In the genomic region with DNA sequence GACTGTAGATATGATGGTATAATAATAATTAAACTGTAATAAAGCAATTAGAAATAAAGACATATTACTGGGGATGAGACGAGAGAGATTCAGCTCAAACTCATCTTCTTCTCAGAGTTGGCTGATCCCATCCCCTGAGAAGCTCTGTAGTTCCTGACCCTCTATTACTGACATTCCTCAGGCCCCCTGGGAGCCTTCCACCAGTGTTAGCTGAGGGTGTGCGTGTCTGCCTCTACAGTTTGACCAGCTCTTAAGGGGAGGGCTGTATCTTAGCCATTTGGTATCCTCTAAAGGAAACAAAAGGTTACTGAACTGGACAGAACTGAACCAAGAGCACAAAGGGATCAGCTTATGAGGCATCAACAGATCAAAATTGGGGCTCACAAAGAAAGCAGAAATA, we compare ENCODE assay signal across 31 cellular contexts.
"Had no signal": no experiment of that assay in that cellular context is flagged by ENCODE, and none has a peak within 500 bp of the region (broad histone marks: within the 10 kb centered on the region; RNA-seq: fewer than 3 reads in every experiment).

No MANE protein-coding gene starts in this region.

- H3K4me3 ChIP-seq: coronary artery, esophagus muscularis mucosa, gastroesophageal sphincter had no signal

- FAIRE-seq: astrocyte, bronchial epithelial cell had no signal

- H3K27ac ChIP-seq: brain microvascular endothelial cell, coronary artery, esophagus muscularis mucosa, gastroesophageal sphincter had no signal

- H3K27ac Mint-ChIP-seq: activated CD4-positive, alpha-beta memory T cell treated with anti-CD3 and anti-CD28 coated beads, Interleukin-2, amount 10 ng/mL, durations not matched to agents 7 days and 5 days; activated CD4-positive, alpha-beta T cell treated with anti-CD3 and anti-CD28 coated beads, Interleukin-2, amount 10 ng/mL, durations not matched to agents 7 days and 5 days; activated naive CD8-positive, alpha-beta T cell; activated T-helper 17 cell treated with anti-CD3 and anti-CD28 coated beads, Interleukin-2, amount 50 U/mL, for 72 hours; dendritic cell treated with granulocyte-macrophage colony-stimulating factor and Interleukin-4, amounts not matched to agents 40 ng/mL and 50 ng/mL, for 4 days; effector memory CD8-positive, alpha-beta T cell; T-cell; T-helper 1 cell treated with Interleukin-12 subunit alpha and Interleukin-12 subunit beta and Interleukin-4 antibody, amounts not matched to agents 30 μg/mL and 1 μg/mL, for 36 hours had no signal

- H3K36me3 Mint-ChIP-seq: activated naive CD8-positive, alpha-beta T cell had no signal

- H3K36me3 ChIP-seq: brain microvascular endothelial cell, esophagus muscularis mucosa, gastroesophageal sphincter had no signal

- DNase-seq: activated CD4-positive, alpha-beta memory T cell treated with anti-CD3 and anti-CD28 coated beads, Interleukin-2, amount 10 ng/mL, durations not matched to agents 7 days and 5 days; activated CD4-positive, alpha-beta T cell treated with anti-CD3 and anti-CD28 coated beads for 1 hour; activated CD4-positive, alpha-beta T cell treated with anti-CD3 and anti-CD28 coated beads for 4 hours; activated CD4-positive, alpha-beta T cell treated with anti-CD3 and anti-CD28 coated beads, Interleukin-2, amount 10 ng/mL, durations not matched to agents 7 days and 5 days; activated CD4-positive, alpha-beta T cell treated with anti-CD3 and anti-CD28 coated beads, Interleukin-2, amount 50 U/mL, for 4 hours; activated effector memory CD4-positive, alpha-beta T cell treated with Interleukin-2 at 50 U/mL for 16 hours; activated gamma-delta T cell treated with Interleukin-2 at 50 U/mL for 16 hours; activated naive CD4-positive, alpha-beta T cell treated with anti-CD3 and anti-CD28 coated beads, Interleukin-2, amount 50 U/mL, for 16 hours; activated naive CD4-positive, alpha-beta T cell treated with Interleukin-2 at 50 U/mL for 16 hours; activated T-cell treated with anti-CD3 and anti-CD28 coated beads, Interleukin-2, amount 50 U/mL, for 4 hours; amniotic stem cell; anterior cingulate cortex; brain microvascular endothelial cell; effector CD4-positive, alpha-beta T cell; effector memory CD8-positive, alpha-beta T cell; erythroblast; foreskin melanocyte; head of caudate nucleus; SW 1271; T-cell; T-helper 9 cell had no signal

- H3K9me3 Mint-ChIP-seq: activated CD4-positive, alpha-beta memory T cell treated with anti-CD3 and anti-CD28 coated beads, Interleukin-2, amount 10 ng/mL, durations not matched to agents 7 days and 5 days; activated CD4-positive, alpha-beta T cell treated with anti-CD3 and anti-CD28 coated beads, Interleukin-2, amount 10 ng/mL, durations not matched to agents 7 days and 5 days; activated T-cell treated with anti-CD3 and anti-CD28 coated beads, Interleukin-2, amount 50 U/mL, for 4 hours; activated T-helper 17 cell treated with anti-CD3 and anti-CD28 coated beads, Interleukin-2, amount 50 U/mL, for 72 hours; central memory CD8-positive, alpha-beta T cell; dendritic cell treated with granulocyte-macrophage colony-stimulating factor and Interleukin-4, amounts not matched to agents 40 ng/mL and 50 ng/mL, for 4 days; effector memory CD8-positive, alpha-beta T cell; T-cell; T-helper 1 cell treated with Interleukin-12 subunit alpha and Interleukin-12 subunit beta and Interleukin-4 antibody, amounts not matched to agents 30 μg/mL and 1 μg/mL, for 36 hours had no signal

- H3K27me3 ChIP-seq: brain microvascular endothelial cell, gastroesophageal sphincter had no signal

- ATAC-seq: activated T-cell treated with anti-CD3 and anti-CD28 coated beads, Interleukin-2, amount 50 U/mL, for 4 hours; activated T-helper 17 cell treated with anti-CD3 and anti-CD28 coated beads, Interleukin-2, amount 50 U/mL, for 72 hours; effector memory CD8-positive, alpha-beta T cell; gastroesophageal sphincter; T-cell had no signal

- H3K4me3 Mint-ChIP-seq: activated CD4-positive, alpha-beta memory T cell treated with anti-CD3 and anti-CD28 coated beads, Interleukin-2, amount 10 ng/mL, durations not matched to agents 7 days and 5 days; activated CD4-positive, alpha-beta T cell treated with anti-CD3 and anti-CD28 coated beads, Interleukin-2, amount 10 ng/mL, durations not matched to agents 7 days and 5 days; activated naive CD8-positive, alpha-beta T cell; activated T-cell treated with anti-CD3 and anti-CD28 coated beads, Interleukin-2, amount 50 U/mL, for 4 hours; activated T-helper 17 cell treated with anti-CD3 and anti-CD28 coated beads, Interleukin-2, amount 50 U/mL, for 72 hours; central memory CD8-positive, alpha-beta T cell; dendritic cell treated with granulocyte-macrophage colony-stimulating factor and Interleukin-4, amounts not matched to agents 40 ng/mL and 50 ng/mL, for 4 days; effector memory CD8-positive, alpha-beta T cell; T-cell; T-helper 1 cell treated with Interleukin-12 subunit alpha and Interleukin-12 subunit beta and Interleukin-4 antibody, amounts not matched to agents 30 μg/mL and 1 μg/mL, for 36 hours had no signal

- H3K9me3 ChIP-seq: esophagus muscularis mucosa, gastroesophageal sphincter had no signal

- H3K4me1 Mint-ChIP-seq: activated CD4-positive, alpha-beta memory T cell treated with anti-CD3 and anti-CD28 coated beads, Interleukin-2, amount 10 ng/mL, durations not matched to agents 7 days and 5 days; activated CD4-positive, alpha-beta T cell treated with anti-CD3 and anti-CD28 coated beads, Interleukin-2, amount 10 ng/mL, durations not matched to agents 7 days and 5 days; activated T-helper 17 cell treated with anti-CD3 and anti-CD28 coated beads, Interleukin-2, amount 50 U/mL, for 72 hours; central memory CD8-positive, alpha-beta T cell; T-cell had no signal

- H3K4me1 ChIP-seq: esophagus muscularis mucosa, gastroesophageal sphincter had no signal
